ENCODE assay signal across 8 cellular contexts in genomic region chr20:16573011-16573965, GRCh38. TPM values are rescaled to one million over a fixed set of nuclear protein-coding genes. Genes with fewer than 3 reads are reported as not detected.
A peak's percentile ranks its signal among the peaks of the same experiment; 100 is the strongest.
DNase-seq lines count a peak whose midpoint lies in the region; ATAC-seq, FAIRE-seq and TF ChIP-seq lines count a peak whose summit lies in the region.

Gene KIF16B, minus strand, starts transcription at chr20:16573448. Its CDS starts 173 bp downstream, at chr20:16573275.

- H3K4me1 Mint-ChIP-seq in central memory CD8-positive, alpha-beta T cell, result peaks cover 33% of the 10 kb centered on the region

- H3K4me1 ChIP-seq in keratinocyte (ENCODE audit: control insufficient read depth, extremely low read depth, insufficient read depth, low read length), result peaks cover 26% of the 10 kb centered on the region

- FAIRE-seq in keratinocyte (lab: Jason Lieb, UNC), result no peak

- H3K4me3 ChIP-seq in AG04449 (ENCODE audit: low read depth, low read length), result peak within 1 kb of the TSS; percentile 76
- H3K4me3 ChIP-seq in keratinocyte (ENCODE audit: control insufficient read depth in 2 of 3, extremely low read depth in 1 of 3, insufficient read depth in 2 of 3, low read depth in 1 of 3, low read length in 3 of 3), result peak within 1 kb of the TSS; percentile 88 to 95 (median 93)

- H3K79me2 ChIP-seq in keratinocyte (ENCODE audit: control insufficient read depth, insufficient read depth, low read length), result peaks cover 38% of the 10 kb centered on the region

- TF ChIP-seq CTCF in AG04449 (IDR thresholded peaks at IDR 0.05; ENCODE audit: insufficient read depth, low read length, missing control alignments) (no peak), keratinocyte (optimal IDR thresholded peaks at IDR 0.05 in 1 of 3, IDR thresholded peaks at IDR 0.05 in 1 of 3, conservative IDR thresholded peaks at IDR 0.05 in 1 of 3; ENCODE audit: extremely low read depth in 1 of 3, insufficient read depth in 2 of 3, low read length in 3 of 3) (no peak)

- ATAC-seq in GM18873 (IDR thresholded peaks at IDR 0.05; ENCODE audit: low FRiP score, unreplicated experiment) (peak; percentile 64), HG03108 (IDR thresholded peaks at IDR 0.05; ENCODE audit: unreplicated experiment) (peak; percentile 81)
- ATAC-seq in central memory CD8-positive, alpha-beta T cell (replicated peaks; ENCODE audit: extremely low read depth, poor library complexity, severe bottlenecking), result peak; percentile 76

- peak within 1 kb of the TSS; percentile 85 for H3K9ac ChIP-seq in keratinocyte (ENCODE audit: control insufficient read depth, extremely low read depth, insufficient read depth, low read length)

- H2AFZ ChIP-seq in keratinocyte (ENCODE audit: control insufficient read depth, low read length), result peak within 1 kb of the TSS; percentile 91

- H3K4me2 ChIP-seq in keratinocyte (ENCODE audit: control insufficient read depth, extremely low read depth, insufficient read depth, low read depth, low read length), result peak within 1 kb of the TSS; percentile 92

- no peaks in the 10 kb centered on the region for H3K9me3 ChIP-seq in keratinocyte (ENCODE audit: control insufficient read depth, low read depth, low read length)

- peak within 1 kb of the TSS; percentile 81 for H3K4me3 Mint-ChIP-seq in central memory CD8-positive, alpha-beta T cell

- dilution Hi-C loops in keratinocyte (cut with MboI; ENCODE audit: extremely low pct_ligation_motif_present, low sequenced_read_pairs), result no loop called here

- H3K9me3 Mint-ChIP-seq in central memory CD8-positive, alpha-beta T cell, result no peaks in the 10 kb centered on the region

- DNase-seq in AG04449 (ENCODE audit: low read depth, low spot score) (no peak), NCI-H2227 (lab: John Stamatoyannopoulos, UW; ENCODE audit: unreplicated experiment) (peak; percentile 93), keratinocyte (ENCODE audit: low read depth, low spot score) (no peak)
- DNase-seq in activated CD4-positive, CD25-positive, alpha-beta regulatory T cell treated with anti-CD3 and anti-CD28 coated beads, Interleukin-2, amount 50 U/mL, for 16 hours (ENCODE audit: low read depth, low spot score), result peak; percentile 60
- DNase-seq in central memory CD8-positive, alpha-beta T cell (ENCODE audit: low spot score in 2 of 2), result peak; percentile 58 to 62
- DNase-seq in stimulated activated CD4-positive, alpha-beta T cell treated with anti-CD3 and anti-CD28 coated beads, Interleukin-12 subunit alpha, Interleukin-12 subunit beta, amount 100 ng/mL, for 48 hours (ENCODE audit: low read depth in 2 of 3, low spot score in 1 of 3), result peak; percentile 78 to 86 (median 82)

- H4K20me1 ChIP-seq in keratinocyte (ENCODE audit: control insufficient read depth, extremely low read depth, insufficient read depth, low read length), result no peaks in the 10 kb centered on the region

- peak within 1 kb of the TSS; percentile 78 for H3K27ac ChIP-seq in keratinocyte (ENCODE audit: control insufficient read depth, insufficient read depth, low read length)

- POLR2A ChIA-PET in AG04449 (lab: Yijun Ruan, JAX), result no interaction called here

- H3K36me3 ChIP-seq in keratinocyte (ENCODE audit: control insufficient read depth in 2 of 2, extremely low read depth in 1 of 2, insufficient read depth in 2 of 2, low read length in 2 of 2), result no peaks in the 10 kb centered on the region

- H3K27me3 ChIP-seq in keratinocyte (ENCODE audit: control insufficient read depth, extremely low read depth, insufficient read depth, low read length), result no peaks in the 10 kb centered on the region

- no peaks in the 10 kb centered on the region for H3K9me1 ChIP-seq in keratinocyte (ENCODE audit: control insufficient read depth, extremely low read depth, insufficient read depth, low read length)

- H3K27ac Mint-ChIP-seq in central memory CD8-positive, alpha-beta T cell (ENCODE audit: low read depth), result peak within 1 kb of the TSS; percentile 44

- H3K27me3 Mint-ChIP-seq in central memory CD8-positive, alpha-beta T cell, result no peaks in the 10 kb centered on the region

- H3K36me3 Mint-ChIP-seq in central memory CD8-positive, alpha-beta T cell (ENCODE audit: insufficient read depth), result peaks cover 6% of the 10 kb centered on the region

- CTCF ChIA-PET in AG04449 (lab: Yijun Ruan, JAX), result interaction anchor here (1.0 to 1.9 kb wide), 2 partner anchors 10 to 11 kb away, joined by 3 to 5 read pairs; no protein-coding TSS in a partner anchor

RNA-seq across cellular contexts. Expression of gene KIF16B, which starts in this region (rescaled TPM):
- polyA plus RNA-seq in keratinocyte, result 14.2 to 16.1 TPM (median 15.8 TPM) in 3 replicates
- polyA plus RNA-seq in keratinocyte (2011; ENCODE audit: low read depth), result 102 TPM
- polyA plus RNA-seq in keratinocyte (2011; cell fraction: cytosol; rRNA removed), result 14.7 and 25.7 TPM in 2 replicates
- 32.5 and 39.0 TPM in 2 replicates for polyA plus RNA-seq in keratinocyte (2011; cell fraction: nucleus; rRNA removed)
- polyA plus RNA-seq in keratinocyte (2012; ENCODE audit: low replicate concordance), result 11.5 and 13.9 TPM in 2 replicates
- 7.2 to 32.4 TPM (median 18.1 TPM) in 3 replicates for polyA minus RNA-seq in keratinocyte
- polyA minus RNA-seq in keratinocyte (2011; cell fraction: cytosol; rRNA and poly(A)+ RNA removed), result 10.2 TPM
- 23.4 and 52.4 TPM in 2 replicates for polyA minus RNA-seq in keratinocyte (2011; cell fraction: nucleus; rRNA and poly(A)+ RNA removed)

Comparison
In these comparisons a context has a peak if more than half of its experiments do, and no peak if none do; other contexts are left out.
1. DNase-seq: peak in NCI-H2227 (single experiment), activated CD4-positive, CD25-positive, alpha-beta regulatory T cell treated with anti-CD3 and anti-CD28 coated beads, Interleukin-2, amount 50 U/mL, for 16 hours (single experiment), central memory CD8-positive, alpha-beta T cell (2 of 2) and stimulated activated CD4-positive, alpha-beta T cell treated with anti-CD3 and anti-CD28 coated beads, Interleukin-12 subunit alpha, Interleukin-12 subunit beta, amount 100 ng/mL, for 48 hours (3 of 3); none in AG04449 (single experiment) and keratinocyte (single experiment).
2. Peak in every context shown above with its lines, with median percentiles within 50 percentile points of each other: ATAC-seq.